ENCODE assay signal across 8 cellular contexts in genomic region chr2:127084611-127085031, GRCh38. TPM values are rescaled to one million over a fixed set of nuclear protein-coding genes. Genes with fewer than 3 reads are reported as not detected.
DNase-seq lines count a peak whose midpoint lies in the region; ATAC-seq, FAIRE-seq and TF ChIP-seq lines count a peak whose summit lies in the region.

No MANE protein-coding gene starts in this region.

- H3K4me1 ChIP-seq in esophagus squamous epithelium = peaks cover 37 to 89% (median 59%) of the 10 kb centered on the region in 3 donors
- peaks cover 88% of the 10 kb centered on the region for H3K4me1 ChIP-seq in skeletal muscle satellite cell (ENCODE audit: control insufficient read depth, insufficient read depth, low read length)

- peak overlapping the region; percentile 74 for H3K4me2 ChIP-seq in skeletal muscle satellite cell (ENCODE audit: low read length)

- intact Hi-C loops in esophagus squamous epithelium (cut with DNase I) = no loop called here

- H3K4me3 ChIP-seq in esophagus squamous epithelium (no peak overlapping the region), skeletal muscle satellite cell (ENCODE audit: low read length) (peak overlapping the region; percentile 48)

- H3K9me3 ChIP-seq in esophagus squamous epithelium (no peaks in the 10 kb centered on the region), skeletal muscle satellite cell (replicated peaks; ENCODE audit: low read length) (no peaks in the 10 kb centered on the region)

- whole genome bisulfite sequencing in esophagus squamous epithelium, 2 donors = 60 to 100% methylated on average over 2 to 6 of the region's 7 CpGs

- H3K27ac ChIP-seq in esophagus squamous epithelium = peak overlapping the region; percentile 70 to 92 (median 76)

- no peak for DNase-seq in GM19239 (ENCODE audit: insufficient read length, low spot score)
- DNase-seq in activated CD4-positive, alpha-beta T cell treated with anti-CD3 and anti-CD28 coated beads, Interleukin-2, amount 50 U/mL, for 1 hour = peak; percentile 42
- DNase-seq in esophagus squamous epithelium (lab: John Stamatoyannopoulos, UW) = no peak
- no peak for DNase-seq in KG1 (lab: John Stamatoyannopoulos, UW)

- no peak for TF ChIP-seq CTCF in esophagus squamous epithelium (IDR thresholded peaks at IDR 0.05)

- no peak for TF ChIP-seq POLR2A in esophagus squamous epithelium (IDR thresholded peaks at IDR 0.05)

- FAIRE-seq in GM19239 (lab: Jason Lieb, UNC) = peak; percentile 81

- H3K9ac ChIP-seq in skeletal muscle satellite cell (ENCODE audit: low read depth, low read length) = peak overlapping the region; percentile 76

- no peaks in the 10 kb centered on the region for H3K36me3 ChIP-seq in esophagus squamous epithelium
- H3K36me3 ChIP-seq in skeletal muscle satellite cell (ENCODE audit: insufficient read depth, low read length) = peaks cover 12% of the 10 kb centered on the region

- H3K27me3 ChIP-seq in esophagus squamous epithelium = no peaks in the 10 kb centered on the region
- no peaks in the 10 kb centered on the region for H3K27me3 ChIP-seq in skeletal muscle satellite cell (ENCODE audit: control insufficient read depth, insufficient read depth, low read length)

- ATAC-seq in HG03571 (IDR thresholded peaks at IDR 0.05; ENCODE audit: unreplicated experiment) (no peak), HG03139 (IDR thresholded peaks at IDR 0.05; ENCODE audit: unreplicated experiment) (no peak), HG02981 (IDR thresholded peaks at IDR 0.05; ENCODE audit: unreplicated experiment) (no peak)

RNA-seq across cellular contexts. Expression of gene BIN1, which starts 22.3 kb away (rescaled TPM):
- total RNA-seq in esophagus squamous epithelium = 10 to 100 TPM; 10.8 to 23.3 (median 15.5) TPM
- total RNA-seq in skeletal muscle satellite cell (2012; rRNA removed) = 103 and 112 TPM in 2 replicates
